13 cellular contexts compared by ENCODE assay signal in genomic region chr3:124731760-124732159, GRCh38. TPM values are rescaled to one million over a fixed set of nuclear protein-coding genes. Genes with fewer than 3 reads are reported as not detected.
DNase-seq lines count a peak whose midpoint lies in the region; ATAC-seq and TF ChIP-seq lines count a peak whose summit lies in the region.
"Had no signal": no experiment of that assay in that cellular context is flagged by ENCODE, and none has a peak within 500 bp of the region (broad histone marks: within the 10 kb centered on the region; RNA-seq: fewer than 3 reads in every experiment).

No MANE protein-coding gene starts in this region.

- peaks cover 9% of the 10 kb centered on the region for H3K27me3 Mint-ChIP-seq in activated CD4-positive, alpha-beta T cell treated with anti-CD3 and anti-CD28 coated beads, Interleukin-2, amount 10 ng/mL, durations not matched to agents 7 days and 5 days
- H3K27me3 Mint-ChIP-seq in brain, result peaks cover 9% of the 10 kb centered on the region

- H3K27ac ChIP-seq in psoas muscle, result no peak overlapping the region
- H3K27ac ChIP-seq: epithelial cell of prostate, pancreas, upper lobe of left lung had no signal

- ATAC-seq in psoas muscle, result no peak
- ATAC-seq in activated CD4-positive, CD25-positive, alpha-beta regulatory T cell treated with anti-CD3 and anti-CD28 coated beads, Interleukin-2, amount 50 U/mL, for 24 hours, result no peak
- ATAC-seq: pancreas had no signal

- CTCF ChIA-PET in activated CD4-positive, alpha-beta T cell treated with anti-CD3 and anti-CD28 coated beads, Interleukin-2, amount 10 ng/mL, durations not matched to agents 7 days and 5 days (lab: Charles Lee), result interaction anchor here (1.6 to 1.7 kb wide), 2 partner anchors 9 to 170 kb away, joined by 4 to 7 read pairs; no protein-coding TSS in a partner anchor

- peaks cover 18% of the 10 kb centered on the region for H3K36me3 Mint-ChIP-seq in activated CD4-positive, alpha-beta T cell treated with anti-CD3 and anti-CD28 coated beads, Interleukin-2, amount 10 ng/mL, durations not matched to agents 7 days and 5 days (ENCODE audit: low read depth)
- H3K36me3 Mint-ChIP-seq in brain, result peaks cover 24% of the 10 kb centered on the region

- peaks cover 33% of the 10 kb centered on the region for H3K4me1 Mint-ChIP-seq in activated CD4-positive, alpha-beta T cell treated with anti-CD3 and anti-CD28 coated beads, Interleukin-2, amount 10 ng/mL, durations not matched to agents 7 days and 5 days
- peaks cover 54% of the 10 kb centered on the region for H3K4me1 Mint-ChIP-seq in brain

- peak overlapping the region; percentile 46 for H3K27ac Mint-ChIP-seq in activated CD4-positive, alpha-beta T cell treated with anti-CD3 and anti-CD28 coated beads, Interleukin-2, amount 10 ng/mL, durations not matched to agents 7 days and 5 days
- peak overlapping the region in 1 of 5 experiments; percentile 55 for H3K27ac Mint-ChIP-seq in brain

- peaks cover 2 to 29% of the 10 kb centered on the region in 2 donors for H3K36me3 ChIP-seq in psoas muscle (ENCODE audit: insufficient read depth in 1 of 2, low read depth in 1 of 2)
- H3K36me3 ChIP-seq: pancreas had no signal

- H3K4me3 ChIP-seq in psoas muscle, result peak overlapping the region; percentile 94

- POLR2A ChIA-PET in activated CD4-positive, alpha-beta T cell treated with anti-CD3 and anti-CD28 coated beads, Interleukin-2, amount 10 ng/mL, durations not matched to agents 7 days and 5 days (lab: Charles Lee), result no interaction called here

- 79 to 90% (median 82%) methylated on average over 4 of the region's 4 CpGs for WGBS in psoas muscle, 3 donors

- no peaks in the 10 kb centered on the region for H3K9me3 ChIP-seq in psoas muscle
- H3K9me3 ChIP-seq: pancreas, upper lobe of left lung had no signal

- H3K9me3 Mint-ChIP-seq in activated CD4-positive, alpha-beta T cell treated with anti-CD3 and anti-CD28 coated beads, Interleukin-2, amount 10 ng/mL, durations not matched to agents 7 days and 5 days, result peaks cover 3% of the 10 kb centered on the region
- H3K9me3 Mint-ChIP-seq in brain, result no peaks in the 10 kb centered on the region

- H3K4me3 Mint-ChIP-seq in activated CD4-positive, alpha-beta T cell treated with anti-CD3 and anti-CD28 coated beads, Interleukin-2, amount 10 ng/mL, durations not matched to agents 7 days and 5 days, result peak overlapping the region; percentile 98
- H3K4me3 Mint-ChIP-seq in brain, result peak overlapping the region; percentile 97 to 100 (median 99)

- no peak for DNase-seq in activated CD4-positive, alpha-beta T cell treated with anti-CD3 and anti-CD28 coated beads, Interleukin-2, amount 10 ng/mL, durations not matched to agents 7 days and 5 days
- DNase-seq in activated CD4-positive, alpha-beta T cell treated with anti-CD3 and anti-CD28 coated beads, Interleukin-2, amount 50 U/mL, for 1 hour, result no peak
- DNase-seq in NCI-H1048 (lab: John Stamatoyannopoulos, UW), result peak; percentile 52
- no peak for DNase-seq in psoas muscle
- no peak for DNase-seq in putamen (ENCODE audit: low spot score)
- no peak for DNase-seq in NCI-H146 (lab: John Stamatoyannopoulos, UW)
- DNase-seq: amygdala, IMR-90, upper lobe of left lung had no signal

- peaks cover 0 to 9% (median 0%) of the 10 kb centered on the region in 3 donors for H3K27me3 ChIP-seq in psoas muscle (ENCODE audit: insufficient read depth in 3 of 3, low read length in 2 of 3)
- H3K27me3 ChIP-seq: pancreas, upper lobe of left lung had no signal

- intact Hi-C loops in psoas muscle (cut with DNase I), result no loop called here

- TF ChIP-seq CTCF in brain (conservative IDR thresholded peaks at IDR 0.05), result no peak
- no peak for TF ChIP-seq CTCF in psoas muscle (IDR thresholded peaks at IDR 0.05)

- H3K4me1 ChIP-seq in psoas muscle, result peaks cover 24% of the 10 kb centered on the region

RNA-seq across cellular contexts. Expression of gene UMPS, which starts 1.5 kb away (rescaled TPM):
- total RNA-seq in activated CD4-positive, alpha-beta T cell treated with anti-CD3 and anti-CD28 coated beads, Interleukin-2, amount 10 ng/mL, durations not matched to agents 7 days and 5 days, result 10 to 100 TPM; 26.9 to 27.8 TPM
- polyA plus RNA-seq in brain (ENCODE audit: insufficient read depth, low read depth, low replicate concordance) (14.5 TPM), psoas muscle (1 to 10 TPM; 3.6 to 6.9 (median 6.6) TPM)
- 1 to 10 TPM; 4.2 to 9.2 (median 6.3) TPM for total RNA-seq in psoas muscle
